ENCODE assay signal across 1 cellular context in the genomic region with DNA sequence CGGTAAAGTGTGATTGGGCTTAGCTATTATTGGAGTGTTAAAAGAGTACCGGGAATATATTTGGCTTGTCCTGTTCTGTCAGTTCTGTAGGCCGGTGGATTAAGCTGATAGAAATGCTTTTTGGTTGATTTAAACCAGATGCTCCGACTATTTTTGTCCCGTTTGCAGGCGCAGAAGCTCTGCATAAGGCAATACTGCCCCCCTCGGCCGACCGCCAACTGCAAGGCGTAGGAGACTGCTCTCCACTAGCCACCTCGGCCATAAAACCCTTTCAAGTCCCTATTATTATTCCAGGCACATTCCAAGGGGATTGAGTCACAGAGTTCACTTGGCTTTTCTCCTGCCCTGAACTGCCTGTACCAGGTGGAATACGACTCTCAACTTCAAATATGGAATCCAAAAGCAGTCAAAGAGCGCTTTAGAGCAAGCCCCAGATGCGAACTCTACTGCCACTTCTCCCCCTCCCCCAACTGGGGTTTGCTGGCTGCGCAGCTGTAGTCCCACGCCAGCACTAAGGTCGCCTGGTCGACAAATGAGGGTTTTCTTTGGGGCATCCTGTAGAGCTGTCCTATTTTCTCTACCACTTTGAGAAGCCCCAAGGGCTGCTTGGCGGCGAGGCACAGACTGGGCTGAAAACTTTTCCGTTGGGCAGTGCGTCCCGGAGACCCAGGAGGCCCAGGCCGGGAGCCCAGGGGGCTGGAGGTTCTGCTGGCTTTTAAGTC.
TF ChIP-seq lines count a peak whose summit lies in the region.

No MANE protein-coding gene starts in this region.

TF ChIP-seq in K562, 482 proteins besides CTCF, POLR2A, EP300 and RAD21 (continued from another document):
- TF ChIP-seq, protein P1, sequence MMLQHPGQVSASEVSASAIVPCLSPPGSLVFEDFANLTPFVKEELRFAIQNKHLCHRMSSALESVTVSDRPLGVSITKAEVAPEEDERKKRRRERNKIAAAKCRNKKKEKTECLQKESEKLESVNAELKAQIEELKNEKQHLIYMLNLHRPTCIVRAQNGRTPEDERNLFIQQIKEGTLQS (IDR thresholded peaks at IDR 0.05), result peak; percentile 62
- TF ChIP-seq, protein P1 (CRISPR knock-in tag; conservative IDR thresholded peaks at IDR 0.05), result peak; percentile 74; the same call in 1 of the 2 replicates
- 0 out of 2 replicates have a peak, but pooled peaks have one; percentile 36 for TF ChIP-seq DNMT1 (IDR thresholded peaks at IDR 0.05)
- TF ChIP-seq, protein P2, sequence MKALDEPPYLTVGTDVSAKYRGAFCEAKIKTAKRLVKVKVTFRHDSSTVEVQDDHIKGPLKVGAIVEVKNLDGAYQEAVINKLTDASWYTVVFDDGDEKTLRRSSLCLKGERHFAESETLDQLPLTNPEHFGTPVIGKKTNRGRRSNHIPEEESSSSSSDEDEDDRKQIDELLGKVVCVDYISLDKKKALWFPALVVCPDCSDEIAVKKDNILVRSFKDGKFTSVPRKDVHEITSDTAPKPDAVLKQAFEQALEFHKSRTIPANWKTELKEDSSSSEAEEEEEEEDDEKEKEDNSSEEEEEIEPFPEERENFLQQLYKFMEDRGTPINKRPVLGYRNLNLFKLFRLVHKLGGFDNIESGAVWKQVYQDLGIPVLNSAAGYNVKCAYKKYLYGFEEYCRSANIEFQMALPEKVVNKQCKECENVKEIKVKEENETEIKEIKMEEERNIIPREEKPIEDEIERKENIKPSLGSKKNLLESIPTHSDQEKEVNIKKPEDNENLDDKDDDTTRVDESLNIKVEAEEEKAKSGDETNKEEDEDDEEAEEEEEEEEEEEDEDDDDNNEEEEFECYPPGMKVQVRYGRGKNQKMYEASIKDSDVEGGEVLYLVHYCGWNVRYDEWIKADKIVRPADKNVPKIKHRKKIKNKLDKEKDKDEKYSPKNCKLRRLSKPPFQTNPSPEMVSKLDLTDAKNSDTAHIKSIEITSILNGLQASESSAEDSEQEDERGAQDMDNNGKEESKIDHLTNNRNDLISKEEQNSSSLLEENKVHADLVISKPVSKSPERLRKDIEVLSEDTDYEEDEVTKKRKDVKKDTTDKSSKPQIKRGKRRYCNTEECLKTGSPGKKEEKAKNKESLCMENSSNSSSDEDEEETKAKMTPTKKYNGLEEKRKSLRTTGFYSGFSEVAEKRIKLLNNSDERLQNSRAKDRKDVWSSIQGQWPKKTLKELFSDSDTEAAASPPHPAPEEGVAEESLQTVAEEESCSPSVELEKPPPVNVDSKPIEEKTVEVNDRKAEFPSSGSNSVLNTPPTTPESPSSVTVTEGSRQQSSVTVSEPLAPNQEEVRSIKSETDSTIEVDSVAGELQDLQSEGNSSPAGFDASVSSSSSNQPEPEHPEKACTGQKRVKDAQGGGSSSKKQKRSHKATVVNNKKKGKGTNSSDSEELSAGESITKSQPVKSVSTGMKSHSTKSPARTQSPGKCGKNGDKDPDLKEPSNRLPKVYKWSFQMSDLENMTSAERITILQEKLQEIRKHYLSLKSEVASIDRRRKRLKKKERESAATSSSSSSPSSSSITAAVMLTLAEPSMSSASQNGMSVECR (CRISPR knock-in tag; IDR thresholded peaks at IDR 0.05), result 0 out of 2 replicates have a peak, but pooled peaks have one; percentile 30
- 0 out of 2 replicates have a peak, but pooled peaks have one; percentile 6 for TF ChIP-seq MAFG (tag; conservative IDR thresholded peaks at IDR 0.05)
- TF ChIP-seq, protein P3, sequence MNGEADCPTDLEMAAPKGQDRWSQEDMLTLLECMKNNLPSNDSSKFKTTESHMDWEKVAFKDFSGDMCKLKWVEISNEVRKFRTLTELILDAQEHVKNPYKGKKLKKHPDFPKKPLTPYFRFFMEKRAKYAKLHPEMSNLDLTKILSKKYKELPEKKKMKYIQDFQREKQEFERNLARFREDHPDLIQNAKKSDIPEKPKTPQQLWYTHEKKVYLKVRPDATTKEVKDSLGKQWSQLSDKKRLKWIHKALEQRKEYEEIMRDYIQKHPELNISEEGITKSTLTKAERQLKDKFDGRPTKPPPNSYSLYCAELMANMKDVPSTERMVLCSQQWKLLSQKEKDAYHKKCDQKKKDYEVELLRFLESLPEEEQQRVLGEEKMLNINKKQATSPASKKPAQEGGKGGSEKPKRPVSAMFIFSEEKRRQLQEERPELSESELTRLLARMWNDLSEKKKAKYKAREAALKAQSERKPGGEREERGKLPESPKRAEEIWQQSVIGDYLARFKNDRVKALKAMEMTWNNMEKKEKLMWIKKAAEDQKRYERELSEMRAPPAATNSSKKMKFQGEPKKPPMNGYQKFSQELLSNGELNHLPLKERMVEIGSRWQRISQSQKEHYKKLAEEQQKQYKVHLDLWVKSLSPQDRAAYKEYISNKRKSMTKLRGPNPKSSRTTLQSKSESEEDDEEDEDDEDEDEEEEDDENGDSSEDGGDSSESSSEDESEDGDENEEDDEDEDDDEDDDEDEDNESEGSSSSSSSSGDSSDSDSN (IDR thresholded peaks at IDR 0.05; ENCODE audit: borderline replicate concordance in 1 of 2, low read depth in 2 of 2, low read length in 2 of 2), result 0 out of 4 replicates have a peak, but pooled peaks of 1 of the 2 experiments have one; percentile 15
- peak; percentile 30 for TF ChIP-seq BCOR (IDR thresholded peaks at IDR 0.05)
- peak; percentile 52; the same call in 1 of the 2 replicates for TF ChIP-seq SMC3 (conservative IDR thresholded peaks at IDR 0.05; ENCODE audit: insufficient read depth, low read depth, low read length)
- TF ChIP-seq CSDE1 (IDR thresholded peaks at IDR 0.05), result peak in 1 of 2 experiments; percentile 17; a peak in 1 of 4 replicates
- peak; percentile 62; the same call in 1 of the 2 replicates for TF ChIP-seq ZEB2 (IDR thresholded peaks at IDR 0.05)
- no peak for TF ChIP-seq HNRNPLL (IDR thresholded peaks at IDR 0.05; ENCODE audit: low read depth, low read length, poor library complexity, severe bottlenecking)
- peak; percentile 75; the same call in 1 of the 2 replicates for TF ChIP-seq TEAD2 (tag; IDR thresholded peaks at IDR 0.05)
- TF ChIP-seq TBP (optimal IDR thresholded peaks at IDR 0.05; ENCODE audit: low read depth, low read length), result peak; percentile 32
- TF ChIP-seq, protein P4, sequence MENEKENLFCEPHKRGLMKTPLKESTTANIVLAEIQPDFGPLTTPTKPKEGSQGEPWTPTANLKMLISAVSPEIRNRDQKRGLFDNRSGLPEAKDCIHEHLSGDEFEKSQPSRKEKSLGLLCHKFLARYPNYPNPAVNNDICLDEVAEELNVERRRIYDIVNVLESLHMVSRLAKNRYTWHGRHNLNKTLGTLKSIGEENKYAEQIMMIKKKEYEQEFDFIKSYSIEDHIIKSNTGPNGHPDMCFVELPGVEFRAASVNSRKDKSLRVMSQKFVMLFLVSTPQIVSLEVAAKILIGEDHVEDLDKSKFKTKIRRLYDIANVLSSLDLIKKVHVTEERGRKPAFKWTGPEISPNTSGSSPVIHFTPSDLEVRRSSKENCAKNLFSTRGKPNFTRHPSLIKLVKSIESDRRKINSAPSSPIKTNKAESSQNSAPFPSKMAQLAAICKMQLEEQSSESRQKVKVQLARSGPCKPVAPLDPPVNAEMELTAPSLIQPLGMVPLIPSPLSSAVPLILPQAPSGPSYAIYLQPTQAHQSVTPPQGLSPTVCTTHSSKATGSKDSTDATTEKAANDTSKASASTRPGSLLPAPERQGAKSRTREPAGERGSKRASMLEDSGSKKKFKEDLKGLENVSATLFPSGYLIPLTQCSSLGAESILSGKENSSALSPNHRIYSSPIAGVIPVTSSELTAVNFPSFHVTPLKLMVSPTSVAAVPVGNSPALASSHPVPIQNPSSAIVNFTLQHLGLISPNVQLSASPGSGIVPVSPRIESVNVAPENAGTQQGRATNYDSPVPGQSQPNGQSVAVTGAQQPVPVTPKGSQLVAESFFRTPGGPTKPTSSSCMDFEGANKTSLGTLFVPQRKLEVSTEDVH (IDR thresholded peaks at IDR 0.05; ENCODE audit: low read depth, partially characterized antibody), result no peak
- TF ChIP-seq, protein P5, sequence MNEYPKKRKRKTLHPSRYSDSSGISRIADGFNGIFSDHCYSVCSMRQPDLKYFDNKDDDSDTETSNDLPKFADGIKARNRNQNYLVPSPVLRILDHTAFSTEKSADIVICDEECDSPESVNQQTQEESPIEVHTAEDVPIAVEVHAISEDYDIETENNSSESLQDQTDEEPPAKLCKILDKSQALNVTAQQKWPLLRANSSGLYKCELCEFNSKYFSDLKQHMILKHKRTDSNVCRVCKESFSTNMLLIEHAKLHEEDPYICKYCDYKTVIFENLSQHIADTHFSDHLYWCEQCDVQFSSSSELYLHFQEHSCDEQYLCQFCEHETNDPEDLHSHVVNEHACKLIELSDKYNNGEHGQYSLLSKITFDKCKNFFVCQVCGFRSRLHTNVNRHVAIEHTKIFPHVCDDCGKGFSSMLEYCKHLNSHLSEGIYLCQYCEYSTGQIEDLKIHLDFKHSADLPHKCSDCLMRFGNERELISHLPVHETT (CRISPR knock-in tag; conservative IDR thresholded peaks at IDR 0.05 in 1 of 2, IDR thresholded peaks at IDR 0.05 in 1 of 2), result 0 out of 4 replicates have a peak, but pooled peaks of 1 of the 2 experiments have one; percentile 68
- TF ChIP-seq MYC (IDR thresholded peaks at IDR 0.05; ENCODE audit: low read depth, low read length), result no peak; the same call in none of the 2 replicates
- TF ChIP-seq MYC (CRISPR knock-in tag; IDR thresholded peaks at IDR 0.05; ENCODE audit: borderline replicate concordance, low read depth), result peak; percentile 74; the same call in 1 of the 2 replicates
- TF ChIP-seq POU5F1 (IDR thresholded peaks at IDR 0.05; ENCODE audit: borderline replicate concordance, low read depth, low read length, partially characterized antibody), result peak; percentile 61
- peak; percentile 51; the same call in 1 of the 2 replicates for TF ChIP-seq CHD2 (IDR thresholded peaks at IDR 0.05; ENCODE audit: low read depth, low read length)
- no peak for TF ChIP-seq ZKSCAN8 (CRISPR knock-in tag; IDR thresholded peaks at IDR 0.05)
- no peak for TF ChIP-seq NCOA4 (IDR thresholded peaks at IDR 0.05; ENCODE audit: partially characterized antibody)
- TF ChIP-seq SPI1 (IDR thresholded peaks at IDR 0.05; ENCODE audit: borderline replicate concordance, low read depth, low read length), result 0 out of 2 replicates have a peak, but pooled peaks have one; percentile 6
- TF ChIP-seq, protein P6, sequence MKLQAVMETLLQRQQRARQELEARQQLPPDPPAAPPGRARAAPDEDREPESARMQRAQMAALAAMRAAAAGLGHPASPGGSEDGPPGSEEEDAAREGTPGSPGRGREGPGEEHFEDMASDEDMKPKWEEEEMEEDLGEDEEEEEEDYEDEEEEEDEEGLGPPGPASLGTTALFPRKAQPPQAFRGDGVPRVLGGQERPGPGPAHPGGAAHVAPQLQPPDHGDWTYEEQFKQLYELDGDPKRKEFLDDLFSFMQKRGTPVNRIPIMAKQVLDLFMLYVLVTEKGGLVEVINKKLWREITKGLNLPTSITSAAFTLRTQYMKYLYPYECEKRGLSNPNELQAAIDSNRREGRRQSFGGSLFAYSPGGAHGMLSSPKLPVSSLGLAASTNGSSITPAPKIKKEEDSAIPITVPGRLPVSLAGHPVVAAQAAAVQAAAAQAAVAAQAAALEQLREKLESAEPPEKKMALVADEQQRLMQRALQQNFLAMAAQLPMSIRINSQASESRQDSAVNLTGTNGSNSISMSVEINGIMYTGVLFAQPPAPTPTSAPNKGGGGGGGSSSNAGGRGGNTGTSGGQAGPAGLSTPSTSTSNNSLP (IDR thresholded peaks at IDR 0.05; ENCODE audit: borderline replicate concordance, low read depth, low read length), result 0 out of 2 replicates have a peak, but pooled peaks have one; percentile 20
- TF ChIP-seq NCOA1 (IDR thresholded peaks at IDR 0.05; ENCODE audit: low read depth), result 0 out of 2 replicates have a peak, but pooled peaks have one; percentile 13
- 0 out of 2 replicates have a peak, but pooled peaks have one; percentile 45 for TF ChIP-seq NR4A1 (CRISPR knock-in tag; IDR thresholded peaks at IDR 0.05)
- 0 out of 2 replicates have a peak, but pooled peaks have one; percentile 54 for TF ChIP-seq NR4A1 (tag; IDR thresholded peaks at IDR 0.05)
- peak; percentile 2 for TF ChIP-seq ZFP36 (IDR thresholded peaks at IDR 0.05; ENCODE audit: low read depth, low read length, partially characterized antibody)
- TF ChIP-seq, protein P7, sequence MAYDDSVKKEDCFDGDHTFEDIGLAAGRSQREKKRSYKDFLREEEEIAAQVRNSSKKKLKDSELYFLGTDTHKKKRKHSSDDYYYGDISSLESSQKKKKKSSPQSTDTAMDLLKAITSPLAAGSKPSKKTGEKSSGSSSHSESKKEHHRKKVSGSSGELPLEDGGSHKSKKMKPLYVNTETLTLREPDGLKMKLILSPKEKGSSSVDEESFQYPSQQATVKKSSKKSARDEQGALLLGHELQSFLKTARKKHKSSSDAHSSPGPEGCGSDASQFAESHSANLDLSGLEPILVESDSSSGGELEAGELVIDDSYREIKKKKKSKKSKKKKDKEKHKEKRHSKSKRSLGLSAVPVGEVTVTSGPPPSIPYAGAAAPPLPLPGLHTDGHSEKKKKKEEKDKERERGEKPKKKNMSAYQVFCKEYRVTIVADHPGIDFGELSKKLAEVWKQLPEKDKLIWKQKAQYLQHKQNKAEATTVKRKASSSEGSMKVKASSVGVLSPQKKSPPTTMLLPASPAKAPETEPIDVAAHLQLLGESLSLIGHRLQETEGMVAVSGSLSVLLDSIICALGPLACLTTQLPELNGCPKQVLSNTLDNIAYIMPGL (CRISPR knock-in tag; IDR thresholded peaks at IDR 0.05), result peak; percentile 58; the same call in 1 of the 2 replicates
TF ChIP-seq in K562: peak in this region for 101.
